Comparison of ENCODE assay signal across 14 cellular contexts in genomic region chr3:141307351-141308059, GRCh38.
DNase-seq lines count a peak whose midpoint lies in the region; ATAC-seq, FAIRE-seq and TF ChIP-seq lines count a peak whose summit lies in the region.
"Had no signal": no experiment of that assay in that cellular context is flagged by ENCODE, and none has a peak within 500 bp of the region (broad histone marks: within the 10 kb centered on the region; RNA-seq: fewer than 3 reads in every experiment).

No MANE protein-coding gene starts in this region.

- no peak for DNase-seq in activated CD8-positive, alpha-beta memory T cell treated with anti-CD3 and anti-CD28 coated beads, Interleukin-2, amount 10 ng/mL, durations not matched to agents 7 days and 5 days
- no peak for DNase-seq in activated CD8-positive, alpha-beta memory T cell treated with anti-CD3 and anti-CD28 coated beads, Interleukin-2, amount 50 U/mL, for 48 hours
- peak; percentile 62 for DNase-seq in activated CD4-positive, alpha-beta memory T cell treated with anti-CD3 and anti-CD28 coated beads for 36 hours
- DNase-seq in activated naive CD8-positive, alpha-beta T cell treated with anti-CD3 and anti-CD28 coated beads, Interleukin-2, amount 10 ng/mL, durations not matched to agents 7 days and 5 days, result no peak
- DNase-seq in RCC 7860 (ENCODE audit: low spot score), result no peak
- DNase-seq: DMS79, H7, Karpas-422, NCI-H2171 treated with DMSO at 0.1 percent for 48 hours, upper lobe of right lung had no signal

- no peaks in the 10 kb centered on the region for H3K27me3 Mint-ChIP-seq in activated CD8-positive, alpha-beta memory T cell treated with anti-CD3 and anti-CD28 coated beads, Interleukin-2, amount 10 ng/mL, durations not matched to agents 7 days and 5 days
- no peaks in the 10 kb centered on the region for H3K27me3 Mint-ChIP-seq in activated CD4-positive, alpha-beta memory T cell treated with anti-CD3 and anti-CD28 coated beads for 36 hours
- no peaks in the 10 kb centered on the region for H3K27me3 Mint-ChIP-seq in activated naive CD8-positive, alpha-beta T cell treated with anti-CD3 and anti-CD28 coated beads, Interleukin-2, amount 10 ng/mL, durations not matched to agents 7 days and 5 days
- no peaks in the 10 kb centered on the region for H3K27me3 Mint-ChIP-seq in stimulated activated naive CD8-positive, alpha-beta T cell treated with anti-CD3 and anti-CD28 coated beads, Interleukin-15, Interleukin-2, amounts not matched to agents 100 ng/mL and 50 ng/mL, for 24 hours

- H3K4me3 Mint-ChIP-seq in activated CD8-positive, alpha-beta memory T cell treated with anti-CD3 and anti-CD28 coated beads, Interleukin-2, amount 10 ng/mL, durations not matched to agents 7 days and 5 days, result peak overlapping the region; percentile 18
- H3K4me3 Mint-ChIP-seq in activated CD4-positive, alpha-beta memory T cell treated with anti-CD3 and anti-CD28 coated beads for 36 hours, result peak overlapping the region; percentile 64
- peak overlapping the region; percentile 57 for H3K4me3 Mint-ChIP-seq in activated naive CD8-positive, alpha-beta T cell treated with anti-CD3 and anti-CD28 coated beads, Interleukin-2, amount 10 ng/mL, durations not matched to agents 7 days and 5 days
- H3K4me3 Mint-ChIP-seq in stimulated activated naive CD8-positive, alpha-beta T cell treated with anti-CD3 and anti-CD28 coated beads, Interleukin-15, Interleukin-2, amounts not matched to agents 100 ng/mL and 50 ng/mL, for 24 hours, result peak overlapping the region; percentile 58

- no peaks in the 10 kb centered on the region for H3K9me3 Mint-ChIP-seq in activated CD8-positive, alpha-beta memory T cell treated with anti-CD3 and anti-CD28 coated beads, Interleukin-2, amount 10 ng/mL, durations not matched to agents 7 days and 5 days (ENCODE audit: low read depth)
- H3K9me3 Mint-ChIP-seq in activated CD4-positive, alpha-beta memory T cell treated with anti-CD3 and anti-CD28 coated beads for 36 hours, result no peaks in the 10 kb centered on the region
- H3K9me3 Mint-ChIP-seq in activated naive CD8-positive, alpha-beta T cell treated with anti-CD3 and anti-CD28 coated beads, Interleukin-2, amount 10 ng/mL, durations not matched to agents 7 days and 5 days, result no peaks in the 10 kb centered on the region
- no peaks in the 10 kb centered on the region for H3K9me3 Mint-ChIP-seq in stimulated activated naive CD8-positive, alpha-beta T cell treated with anti-CD3 and anti-CD28 coated beads, Interleukin-15, Interleukin-2, amounts not matched to agents 100 ng/mL and 50 ng/mL, for 24 hours

- CTCF ChIA-PET in activated CD8-positive, alpha-beta memory T cell treated with anti-CD3 and anti-CD28 coated beads, Interleukin-2, amount 10 ng/mL, durations not matched to agents 7 days and 5 days (lab: Charles Lee), result interaction anchor here (0.7 to 17.8 kb wide), 11 partner anchors 12 to 149 kb away, joined by 3 to 334 read pairs (median 3); partner anchors contain the start of gene PXYLP1
- CTCF ChIA-PET in activated CD4-positive, alpha-beta memory T cell treated with anti-CD3 and anti-CD28 coated beads for 36 hours (lab: Charles Lee), result interaction anchor here (0.5 to 9.9 kb wide), 16 partner anchors 13 to 650 kb away, joined by 3 to 200 read pairs (median 4); partner anchors contain the start of gene PXYLP1

- ATAC-seq in activated CD8-positive, alpha-beta memory T cell treated with anti-CD3 and anti-CD28 coated beads, Interleukin-2, amount 10 ng/mL, durations not matched to agents 7 days and 5 days, result no peak
- ATAC-seq in activated naive CD8-positive, alpha-beta T cell treated with anti-CD3 and anti-CD28 coated beads, Interleukin-2, amount 10 ng/mL, durations not matched to agents 7 days and 5 days (ENCODE audit: low read depth), result no peak
- ATAC-seq in GM21717 (IDR thresholded peaks at IDR 0.05; ENCODE audit: unreplicated experiment) (no peak), SK-N-SH treated with all-trans-retinoic acid at 6 μM for 48 hours (no peak)
- ATAC-seq: Panc1, upper lobe of right lung had no signal

- intact Hi-C loops in activated CD4-positive, alpha-beta memory T cell treated with anti-CD3 and anti-CD28 coated beads for 36 hours (cut with micrococcal nuclease), result loop anchor here (1.0 to 10.0 kb wide), 4 partner anchors 33 to 567 kb away; partner anchors contain the start of gene ATP1B3

- H3K4me1 Mint-ChIP-seq in activated CD8-positive, alpha-beta memory T cell treated with anti-CD3 and anti-CD28 coated beads, Interleukin-2, amount 10 ng/mL, durations not matched to agents 7 days and 5 days, result peaks cover 45% of the 10 kb centered on the region
- H3K4me1 Mint-ChIP-seq in activated CD4-positive, alpha-beta memory T cell treated with anti-CD3 and anti-CD28 coated beads for 36 hours (ENCODE audit: low read depth), result peaks cover 53% of the 10 kb centered on the region
- H3K4me1 Mint-ChIP-seq in activated naive CD8-positive, alpha-beta T cell treated with anti-CD3 and anti-CD28 coated beads, Interleukin-2, amount 10 ng/mL, durations not matched to agents 7 days and 5 days, result peaks cover 50% of the 10 kb centered on the region
- peaks cover 53% of the 10 kb centered on the region for H3K4me1 Mint-ChIP-seq in stimulated activated naive CD8-positive, alpha-beta T cell treated with anti-CD3 and anti-CD28 coated beads, Interleukin-15, Interleukin-2, amounts not matched to agents 100 ng/mL and 50 ng/mL, for 24 hours (ENCODE audit: low read depth)

- FAIRE-seq in RCC 7860 (lab: Jason Lieb, UNC), result no peak

- peak overlapping the region; percentile 41 for H3K27ac Mint-ChIP-seq in activated CD8-positive, alpha-beta memory T cell treated with anti-CD3 and anti-CD28 coated beads, Interleukin-2, amount 10 ng/mL, durations not matched to agents 7 days and 5 days
- peak overlapping the region; percentile 91 for H3K27ac Mint-ChIP-seq in activated CD4-positive, alpha-beta memory T cell treated with anti-CD3 and anti-CD28 coated beads for 36 hours
- peak overlapping the region; percentile 80 for H3K27ac Mint-ChIP-seq in activated naive CD8-positive, alpha-beta T cell treated with anti-CD3 and anti-CD28 coated beads, Interleukin-2, amount 10 ng/mL, durations not matched to agents 7 days and 5 days
- H3K27ac Mint-ChIP-seq in stimulated activated naive CD8-positive, alpha-beta T cell treated with anti-CD3 and anti-CD28 coated beads, Interleukin-15, Interleukin-2, amounts not matched to agents 100 ng/mL and 50 ng/mL, for 24 hours, result peak overlapping the region; percentile 82

- POLR2A ChIA-PET in activated CD4-positive, alpha-beta memory T cell treated with anti-CD3 and anti-CD28 coated beads for 36 hours (lab: Charles Lee), result interaction anchor here (0.9 to 2.0 kb wide), 6 partner anchors 65 to 180 kb away, joined by 3 to 14 read pairs (median 4); partner anchors contain the start of genes PXYLP1 and RASA2
- POLR2A ChIA-PET in activated naive CD8-positive, alpha-beta T cell treated with anti-CD3 and anti-CD28 coated beads, Interleukin-2, amount 10 ng/mL, durations not matched to agents 7 days and 5 days (lab: Charles Lee), result interaction anchor here (0.6 to 3.0 kb wide), 6 partner anchors 13 to 145 kb away, joined by 3 to 22 read pairs (median 4); partner anchors contain the start of gene PXYLP1

- no peaks in the 10 kb centered on the region for H3K36me3 Mint-ChIP-seq in activated CD8-positive, alpha-beta memory T cell treated with anti-CD3 and anti-CD28 coated beads, Interleukin-2, amount 10 ng/mL, durations not matched to agents 7 days and 5 days
- no peaks in the 10 kb centered on the region for H3K36me3 Mint-ChIP-seq in activated CD4-positive, alpha-beta memory T cell treated with anti-CD3 and anti-CD28 coated beads for 36 hours
- no peaks in the 10 kb centered on the region for H3K36me3 Mint-ChIP-seq in activated naive CD8-positive, alpha-beta T cell treated with anti-CD3 and anti-CD28 coated beads, Interleukin-2, amount 10 ng/mL, durations not matched to agents 7 days and 5 days
- peaks cover 3% of the 10 kb centered on the region for H3K36me3 Mint-ChIP-seq in stimulated activated naive CD8-positive, alpha-beta T cell treated with anti-CD3 and anti-CD28 coated beads, Interleukin-15, Interleukin-2, amounts not matched to agents 100 ng/mL and 50 ng/mL, for 24 hours (ENCODE audit: low read depth)

TF ChIP-seq in SK-N-SH treated with all-trans-retinoic acid at 6 μM for 48 hours, 23 proteins besides CTCF, POLR2A, EP300 and RAD21:
- TF ChIP-seq RARB (CRISPR knock-in tag; IDR thresholded peaks at IDR 0.05) (no peak), ISL1 (CRISPR knock-in tag; IDR thresholded peaks at IDR 0.05) (no peak)
TF ChIP-seq in SK-N-SH treated with all-trans-retinoic acid at 6 μM for 48 hours: peak in this region for 0.

Comparison
In these comparisons a context has a peak if more than half of its experiments do, and no peak if none do; other contexts are left out.
1. H3K27ac Mint-ChIP-seq: peak in every context shown above with its lines; median percentile 91 in activated CD4-positive, alpha-beta memory T cell treated with anti-CD3 and anti-CD28 coated beads for 36 hours; 82 in stimulated activated naive CD8-positive, alpha-beta T cell treated with anti-CD3 and anti-CD28 coated beads, Interleukin-15, Interleukin-2, amounts not matched to agents 100 ng/mL and 50 ng/mL, for 24 hours; 80 in activated naive CD8-positive, alpha-beta T cell treated with anti-CD3 and anti-CD28 coated beads, Interleukin-2, amount 10 ng/mL, durations not matched to agents 7 days and 5 days; 41 in activated CD8-positive, alpha-beta memory T cell treated with anti-CD3 and anti-CD28 coated beads, Interleukin-2, amount 10 ng/mL, durations not matched to agents 7 days and 5 days.